ENCODE assay signal across 10 cellular contexts in genomic region chr2:200618590-200619021, GRCh38. TPM values are rescaled to one million over a fixed set of nuclear protein-coding genes. Genes with fewer than 3 reads are reported as not detected.
A peak's percentile ranks its signal among the peaks of the same experiment; 100 is the strongest.
DNase-seq lines count a peak whose midpoint lies in the region; FAIRE-seq and TF ChIP-seq lines count a peak whose summit lies in the region.
"Had no signal": no experiment of that assay in that cellular context is flagged by ENCODE, and none has a peak within 500 bp of the region (broad histone marks: within the 10 kb centered on the region; RNA-seq: fewer than 3 reads in every experiment).

No MANE protein-coding gene starts in this region.

- in situ Hi-C loops in astrocyte of the spinal cord (cut with HindIII; ENCODE audit: low sequenced_read_pairs), result no loop called here

- no peaks in the 10 kb centered on the region for H3K9me3 Mint-ChIP-seq in mesothelial cell of epicardium
- H3K9me3 Mint-ChIP-seq in immature natural killer cell, result no peaks in the 10 kb centered on the region
- H3K9me3 Mint-ChIP-seq in activated T-helper 1 cell treated with anti-CD3 and anti-CD28 coated beads, Interleukin-12 subunit alpha, Interleukin-12 subunit beta, Interleukin-2, Interleukin-4 antibody, amounts not matched to agents 30 ng/mL and 10 ng/mL and 1 ng/mL, durations not matched to agents 14 hours and 24 hours and 36 hours, result no peaks in the 10 kb centered on the region

- H3K4me3 Mint-ChIP-seq in mesothelial cell of epicardium (no peak overlapping the region), immature natural killer cell (no peak overlapping the region)
- no peak overlapping the region for H3K4me3 Mint-ChIP-seq in activated T-helper 1 cell treated with anti-CD3 and anti-CD28 coated beads, Interleukin-12 subunit alpha, Interleukin-12 subunit beta, Interleukin-2, Interleukin-4 antibody, amounts not matched to agents 30 ng/mL and 10 ng/mL and 1 ng/mL, durations not matched to agents 14 hours and 24 hours and 36 hours

- no peak overlapping the region for H3K4me3 ChIP-seq in astrocyte of the spinal cord (ENCODE audit: low read depth, low read length)
- H3K4me3 ChIP-seq: gastroesophageal sphincter, tibial nerve had no signal

- no peaks in the 10 kb centered on the region for H3K36me3 Mint-ChIP-seq in mesothelial cell of epicardium
- H3K36me3 Mint-ChIP-seq in immature natural killer cell, result no peaks in the 10 kb centered on the region
- H3K36me3 Mint-ChIP-seq in activated T-helper 1 cell treated with anti-CD3 and anti-CD28 coated beads, Interleukin-12 subunit alpha, Interleukin-12 subunit beta, Interleukin-2, Interleukin-4 antibody, amounts not matched to agents 30 ng/mL and 10 ng/mL and 1 ng/mL, durations not matched to agents 14 hours and 24 hours and 36 hours (ENCODE audit: low read depth), result no peaks in the 10 kb centered on the region

- peak; percentile 37; the same call in 1 of the 2 replicates for TF ChIP-seq CTCF in LNCAP (IDR thresholded peaks at IDR 0.05)
- peak; percentile 43 for TF ChIP-seq CTCF in astrocyte of the spinal cord (IDR thresholded peaks at IDR 0.05; ENCODE audit: low read depth, low read length)
- TF ChIP-seq CTCF in mesothelial cell of epicardium (IDR thresholded peaks at IDR 0.05; ENCODE audit: unreplicated experiment), result no peak

- H3K4me1 Mint-ChIP-seq in mesothelial cell of epicardium, result peaks cover 42% of the 10 kb centered on the region
- H3K4me1 Mint-ChIP-seq in immature natural killer cell, result peaks cover 17 to 22% of the 10 kb centered on the region in 2 donors
- peaks cover 5% of the 10 kb centered on the region for H3K4me1 Mint-ChIP-seq in activated T-helper 1 cell treated with anti-CD3 and anti-CD28 coated beads, Interleukin-12 subunit alpha, Interleukin-12 subunit beta, Interleukin-2, Interleukin-4 antibody, amounts not matched to agents 30 ng/mL and 10 ng/mL and 1 ng/mL, durations not matched to agents 14 hours and 24 hours and 36 hours (ENCODE audit: low read depth)

- peak; percentile 28 for DNase-seq in CD1c-positive myeloid dendritic cell (ENCODE audit: extremely low spot score)
- peak; percentile 74 for DNase-seq in astrocyte of the spinal cord (ENCODE audit: low read depth, low spot score)
- no peak for DNase-seq in mesothelial cell of epicardium (ENCODE audit: low spot score in 2 of 2, unreplicated experiment in 2 of 2)
- no peak for DNase-seq in H4 (ENCODE audit: low spot score)
- DNase-seq in GM12892 (ENCODE audit: insufficient read length), result no peak
- DNase-seq in immature natural killer cell, result no peak
- DNase-seq in activated T-helper 1 cell treated with anti-CD3 and anti-CD28 coated beads, Interleukin-12 subunit alpha, Interleukin-12 subunit beta, Interleukin-2, Interleukin-4 antibody, amounts not matched to agents 30 ng/mL and 10 ng/mL and 1 ng/mL, durations not matched to agents 14 hours and 24 hours and 36 hours (ENCODE audit: low spot score), result no peak

- FAIRE-seq in GM12892 (lab: Jason Lieb, UNC), result no peak

- H3K27ac Mint-ChIP-seq in mesothelial cell of epicardium (peak overlapping the region; percentile 74), immature natural killer cell (no peak overlapping the region)
- H3K27ac Mint-ChIP-seq in activated T-helper 1 cell treated with anti-CD3 and anti-CD28 coated beads, Interleukin-12 subunit alpha, Interleukin-12 subunit beta, Interleukin-2, Interleukin-4 antibody, amounts not matched to agents 30 ng/mL and 10 ng/mL and 1 ng/mL, durations not matched to agents 14 hours and 24 hours and 36 hours, result no peak overlapping the region

- intact Hi-C loops in activated T-helper 1 cell treated with anti-CD3 and anti-CD28 coated beads, Interleukin-12 subunit alpha, Interleukin-12 subunit beta, Interleukin-2, Interleukin-4 antibody, amounts not matched to agents 30 ng/mL and 10 ng/mL and 1 ng/mL, durations not matched to agents 14 hours and 24 hours and 36 hours (cut with micrococcal nuclease), result no loop called here

- no peaks in the 10 kb centered on the region for H3K27me3 Mint-ChIP-seq in mesothelial cell of epicardium (ENCODE audit: low read depth)
- peaks cover 0 to 3% (median 2%) of the 10 kb centered on the region in 3 donors for H3K27me3 Mint-ChIP-seq in immature natural killer cell (ENCODE audit: low read depth in 3 of 3)
- peaks cover 1% of the 10 kb centered on the region for H3K27me3 Mint-ChIP-seq in activated T-helper 1 cell treated with anti-CD3 and anti-CD28 coated beads, Interleukin-12 subunit alpha, Interleukin-12 subunit beta, Interleukin-2, Interleukin-4 antibody, amounts not matched to agents 30 ng/mL and 10 ng/mL and 1 ng/mL, durations not matched to agents 14 hours and 24 hours and 36 hours (ENCODE audit: insufficient read depth)

- no peak for TF ChIP-seq POLR2A in GM12892 (IDR thresholded peaks at IDR 0.05; ENCODE audit: low read depth, low read length)

RNA-seq across cellular contexts. Expression of gene AOX1, which starts 32.8 kb away (rescaled TPM):
- total RNA-seq in mesothelial cell of epicardium, result 1.6 to 2.4 TPM (median 2.2 TPM) in 3 replicates
- 0.06 and 3.3 TPM in 2 replicates for total RNA-seq in H4 (2014; rRNA removed; shearing (Covaris generic))
- not detected for polyA plus RNA-seq in GM12892 (2012; ENCODE audit: missing spikeins)
- not detected for polyA plus RNA-seq in immature natural killer cell
- 0.05 TPM in 1 of 2 replicates, not detected in the other for total RNA-seq in activated T-helper 1 cell treated with anti-CD3 and anti-CD28 coated beads, Interleukin-12 subunit alpha, Interleukin-12 subunit beta, Interleukin-2, Interleukin-4 antibody, amounts not matched to agents 30 ng/mL and 10 ng/mL and 1 ng/mL, durations not matched to agents 14 hours and 24 hours and 36 hours

Comparison
In these comparisons a context has a peak if more than half of its experiments do, and no peak if none do; other contexts are left out.
1. DNase-seq: peak in CD1c-positive myeloid dendritic cell (single experiment) and astrocyte of the spinal cord (single experiment); none in mesothelial cell of epicardium (0 of 2), H4 (single experiment), GM12892 (single experiment), immature natural killer cell (0 of 3) and activated T-helper 1 cell treated with anti-CD3 and anti-CD28 coated beads, Interleukin-12 subunit alpha, Interleukin-12 subunit beta, Interleukin-2, Interleukin-4 antibody, amounts not matched to agents 30 ng/mL and 10 ng/mL and 1 ng/mL, durations not matched to agents 14 hours and 24 hours and 36 hours (single experiment).